Comparison of ENCODE assay signal across 1 cellular context in genomic region chr19:31066385-31066784, GRCh38.
TF ChIP-seq lines count a peak whose summit lies in the region.

No MANE protein-coding gene starts in this region.

TF ChIP-seq in SK-N-SH, 30 proteins besides CTCF, POLR2A, EP300 and RAD21 (continued from another document):
- TF ChIP-seq IRF3 (IDR thresholded peaks at IDR 0.05; ENCODE audit: low read depth, low read length) (no peak), NFIC (IDR thresholded peaks at IDR 0.05; ENCODE audit: borderline replicate concordance) (no peak), TAF1 (IDR thresholded peaks at IDR 0.05; ENCODE audit: borderline replicate concordance, low read depth, low read length) (no peak), MEF2A (IDR thresholded peaks at IDR 0.05; ENCODE audit: borderline replicate concordance, low read depth) (no peak)
